In the genomic region with DNA sequence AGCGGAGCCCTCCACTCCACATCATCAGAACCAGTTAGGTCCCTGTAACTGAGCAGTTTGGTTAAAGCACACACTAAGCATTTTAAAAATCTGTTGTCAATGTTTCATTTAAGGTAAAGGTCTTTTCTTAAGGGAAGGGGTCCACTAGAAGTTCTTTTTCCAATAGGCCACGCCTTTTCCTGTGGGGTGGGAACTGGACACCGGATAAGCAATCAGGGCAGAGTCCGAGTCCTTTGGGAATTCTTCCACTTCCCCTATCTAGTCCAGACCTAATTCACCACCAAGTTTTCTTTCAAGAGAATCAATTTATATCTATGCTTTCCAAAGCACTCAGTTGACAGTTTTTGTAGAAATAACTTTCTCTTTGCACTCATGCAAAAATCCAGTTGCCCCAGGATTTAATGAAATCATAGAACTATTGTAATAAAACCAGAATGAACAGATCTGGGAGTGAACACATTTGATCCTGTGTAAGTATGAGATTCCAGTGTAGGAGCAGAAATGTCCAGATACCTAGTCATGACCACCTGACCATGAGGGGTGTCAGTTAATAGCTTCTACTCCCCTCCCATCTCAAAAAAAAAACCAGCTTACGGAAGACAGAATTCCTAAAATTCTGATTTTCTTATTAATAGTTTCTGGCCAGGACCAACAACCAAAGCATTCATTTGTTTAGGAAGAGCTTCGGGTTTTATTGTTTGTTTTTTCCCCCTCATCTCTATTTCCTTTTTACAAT, we compare ENCODE assay signal across 1 cellular context.
TF ChIP-seq lines count a peak whose summit lies in the region.

No MANE protein-coding gene starts in this region.

TF ChIP-seq in HepG2, 621 proteins besides CTCF, POLR2A, EP300 and RAD21:
- TF ChIP-seq KAT2B (IDR thresholded peaks at IDR 0.05; ENCODE audit: borderline replicate concordance, low read depth, low read length) (no peak), LRRFIP1 (CRISPR knock-in tag; conservative IDR thresholded peaks at IDR 0.05) (no peak), MXI1 (IDR thresholded peaks at IDR 0.05; ENCODE audit: borderline replicate concordance, low read depth, low read length) (no peak), ZBTB8A (CRISPR knock-in tag; IDR thresholded peaks at IDR 0.05; ENCODE audit: borderline replicate concordance, low read depth) (no peak), ARNT2 (CRISPR knock-in tag; IDR thresholded peaks at IDR 0.05; ENCODE audit: low read depth) (no peak), GABPA (IDR thresholded peaks at IDR 0.05; ENCODE audit: low read depth, low read length) (no peak), GABPA (CRISPR knock-in tag; IDR thresholded peaks at IDR 0.05; ENCODE audit: low read depth) (peak; percentile 69), LCORL (IDR thresholded peaks at IDR 0.05) (no peak), LCORL (CRISPR knock-in tag; IDR thresholded peaks at IDR 0.05) (no peak), NR2F2 (IDR thresholded peaks at IDR 0.05; ENCODE audit: borderline replicate concordance, low read depth) (no peak), ETV5 (CRISPR knock-in tag; IDR thresholded peaks at IDR 0.05; ENCODE audit: borderline replicate concordance) (peak; percentile 21; the same call in 1 of the 2 replicates), ZNF530 (CRISPR knock-in tag; IDR thresholded peaks at IDR 0.05; ENCODE audit: low read depth) (no peak), REL (CRISPR knock-in tag; conservative IDR thresholded peaks at IDR 0.05) (no peak), SOX6 (IDR thresholded peaks at IDR 0.05) (no peak), SOX6 (CRISPR knock-in tag; IDR thresholded peaks at IDR 0.05) (no peak), JUND (CRISPR knock-in tag; IDR thresholded peaks at IDR 0.05) (no peak), YEATS4 (CRISPR knock-in tag; IDR thresholded peaks at IDR 0.05; ENCODE audit: borderline replicate concordance) (no peak)
- TF ChIP-seq, protein P1, sequence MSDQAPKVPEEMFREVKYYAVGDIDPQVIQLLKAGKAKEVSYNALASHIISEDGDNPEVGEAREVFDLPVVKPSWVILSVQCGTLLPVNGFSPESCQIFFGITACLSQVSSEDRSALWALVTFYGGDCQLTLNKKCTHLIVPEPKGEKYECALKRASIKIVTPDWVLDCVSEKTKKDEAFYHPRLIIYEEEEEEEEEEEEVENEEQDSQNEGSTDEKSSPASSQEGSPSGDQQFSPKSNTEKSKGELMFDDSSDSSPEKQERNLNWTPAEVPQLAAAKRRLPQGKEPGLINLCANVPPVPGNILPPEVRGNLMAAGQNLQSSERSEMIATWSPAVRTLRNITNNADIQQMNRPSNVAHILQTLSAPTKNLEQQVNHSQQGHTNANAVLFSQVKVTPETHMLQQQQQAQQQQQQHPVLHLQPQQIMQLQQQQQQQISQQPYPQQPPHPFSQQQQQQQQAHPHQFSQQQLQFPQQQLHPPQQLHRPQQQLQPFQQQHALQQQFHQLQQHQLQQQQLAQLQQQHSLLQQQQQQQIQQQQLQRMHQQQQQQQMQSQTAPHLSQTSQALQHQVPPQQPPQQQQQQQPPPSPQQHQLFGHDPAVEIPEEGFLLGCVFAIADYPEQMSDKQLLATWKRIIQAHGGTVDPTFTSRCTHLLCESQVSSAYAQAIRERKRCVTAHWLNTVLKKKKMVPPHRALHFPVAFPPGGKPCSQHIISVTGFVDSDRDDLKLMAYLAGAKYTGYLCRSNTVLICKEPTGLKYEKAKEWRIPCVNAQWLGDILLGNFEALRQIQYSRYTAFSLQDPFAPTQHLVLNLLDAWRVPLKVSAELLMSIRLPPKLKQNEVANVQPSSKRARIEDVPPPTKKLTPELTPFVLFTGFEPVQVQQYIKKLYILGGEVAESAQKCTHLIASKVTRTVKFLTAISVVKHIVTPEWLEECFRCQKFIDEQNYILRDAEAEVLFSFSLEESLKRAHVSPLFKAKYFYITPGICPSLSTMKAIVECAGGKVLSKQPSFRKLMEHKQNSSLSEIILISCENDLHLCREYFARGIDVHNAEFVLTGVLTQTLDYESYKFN (CRISPR knock-in tag; conservative IDR thresholded peaks at IDR 0.05): 0 out of 2 replicates have a peak, but pooled peaks have one; percentile 15
- TF ChIP-seq, protein P2, sequence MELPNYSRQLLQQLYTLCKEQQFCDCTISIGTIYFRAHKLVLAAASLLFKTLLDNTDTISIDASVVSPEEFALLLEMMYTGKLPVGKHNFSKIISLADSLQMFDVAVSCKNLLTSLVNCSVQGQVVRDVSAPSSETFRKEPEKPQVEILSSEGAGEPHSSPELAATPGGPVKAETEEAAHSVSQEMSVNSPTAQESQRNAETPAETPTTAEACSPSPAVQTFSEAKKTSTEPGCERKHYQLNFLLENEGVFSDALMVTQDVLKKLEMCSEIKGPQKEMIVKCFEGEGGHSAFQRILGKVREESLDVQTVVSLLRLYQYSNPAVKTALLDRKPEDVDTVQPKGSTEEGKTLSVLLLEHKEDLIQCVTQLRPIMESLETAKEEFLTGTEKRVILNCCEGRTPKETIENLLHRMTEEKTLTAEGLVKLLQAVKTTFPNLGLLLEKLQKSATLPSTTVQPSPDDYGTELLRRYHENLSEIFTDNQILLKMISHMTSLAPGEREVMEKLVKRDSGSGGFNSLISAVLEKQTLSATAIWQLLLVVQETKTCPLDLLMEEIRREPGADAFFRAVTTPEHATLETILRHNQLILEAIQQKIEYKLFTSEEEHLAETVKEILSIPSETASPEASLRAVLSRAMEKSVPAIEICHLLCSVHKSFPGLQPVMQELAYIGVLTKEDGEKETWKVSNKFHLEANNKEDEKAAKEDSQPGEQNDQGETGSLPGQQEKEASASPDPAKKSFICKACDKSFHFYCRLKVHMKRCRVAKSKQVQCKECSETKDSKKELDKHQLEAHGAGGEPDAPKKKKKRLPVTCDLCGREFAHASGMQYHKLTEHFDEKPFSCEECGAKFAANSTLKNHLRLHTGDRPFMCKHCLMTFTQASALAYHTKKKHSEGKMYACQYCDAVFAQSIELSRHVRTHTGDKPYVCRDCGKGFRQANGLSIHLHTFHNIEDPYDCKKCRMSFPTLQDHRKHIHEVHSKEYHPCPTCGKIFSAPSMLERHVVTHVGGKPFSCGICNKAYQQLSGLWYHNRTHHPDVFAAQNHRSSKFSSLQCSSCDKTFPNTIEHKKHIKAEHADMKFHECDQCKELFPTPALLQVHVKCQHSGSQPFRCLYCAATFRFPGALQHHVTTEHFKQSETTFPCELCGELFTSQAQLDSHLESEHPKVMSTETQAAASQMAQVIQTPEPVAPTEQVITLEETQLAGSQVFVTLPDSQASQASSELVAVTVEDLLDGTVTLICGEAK (IDR thresholded peaks at IDR 0.05): no peak
- TF ChIP-seq, protein P2 (CRISPR knock-in tag; IDR thresholded peaks at IDR 0.05): no peak
TF ChIP-seq in HepG2: peak in this region for 3.
